ENCODE assay signal across 1 cellular context in genomic region chr12:52865090-52865944, GRCh38.
TF ChIP-seq lines count a peak whose summit lies in the region.

No MANE protein-coding gene starts in this region.

TF ChIP-seq in GM12878, 131 proteins besides CTCF, POLR2A, EP300 and RAD21:
- no peak for TF ChIP-seq SUPT20H (IDR thresholded peaks at IDR 0.05; ENCODE audit: borderline replicate concordance, control insufficient read depth, low read depth, low read length)
- peak; percentile 23; the same call in 1 of the 2 replicates for TF ChIP-seq SMC3 (IDR thresholded peaks at IDR 0.05; ENCODE audit: borderline replicate concordance, low read length)
